ENCODE assay signal across 1 cellular context in genomic region chr7:150378853-150379589, GRCh38.
TF ChIP-seq lines count a peak whose summit lies in the region.

ZNF775 (plus strand) TSS chr7:150379330; CDS start chr7:150388471, 9,141 bp downstream.

TF ChIP-seq in HepG2, 621 proteins besides CTCF, POLR2A, EP300 and RAD21 (continued from another document and continues in another):
- TF ChIP-seq ZBTB2 (CRISPR knock-in tag; IDR thresholded peaks at IDR 0.05; ENCODE audit: low read depth) (peak; percentile 68; the same call in 1 of the 2 replicates), ZFX (CRISPR knock-in tag; IDR thresholded peaks at IDR 0.05; ENCODE audit: low read depth) (peak; percentile 71), ZNF724P (CRISPR knock-in tag; IDR thresholded peaks at IDR 0.05; ENCODE audit: borderline replicate concordance) (peak; percentile 25; the same call in 1 of the 2 replicates), RAD51 (IDR thresholded peaks at IDR 0.05; ENCODE audit: borderline replicate concordance) (peak; percentile 18; the same call in 1 of the 2 replicates), HNRNPLL (IDR thresholded peaks at IDR 0.05; ENCODE audit: low read depth, low read length, poor library complexity, severe bottlenecking) (peak; percentile 91), ZNF746 (CRISPR knock-in tag; IDR thresholded peaks at IDR 0.05) (no peak; the same call in 1 of the 2 replicates), ZNF18 (CRISPR knock-in tag; IDR thresholded peaks at IDR 0.05; ENCODE audit: insufficient replicate concordance) (peak; percentile 84), FOXA1 (IDR thresholded peaks at IDR 0.05) (no peak), FOXA1 (CRISPR knock-in tag; IDR thresholded peaks at IDR 0.05) (0 out of 2 replicates have a peak, but pooled peaks have one; percentile 37), YY1 (IDR thresholded peaks at IDR 0.05; ENCODE audit: insufficient read depth, insufficient replicate concordance, low read depth, low read length) (peak; percentile 71), TCF7 (IDR thresholded peaks at IDR 0.05; ENCODE audit: low read depth) (peak; percentile 78), ZNF205 (CRISPR knock-in tag; IDR thresholded peaks at IDR 0.05) (no peak), CCDC6 (CRISPR knock-in tag; IDR thresholded peaks at IDR 0.05) (peak; percentile 54; the same call in 1 of the 2 replicates), RARA (CRISPR knock-in tag; IDR thresholded peaks at IDR 0.05) (0 out of 2 replicates have a peak, but pooled peaks have one; percentile 7), TSC22D2 (CRISPR knock-in tag; IDR thresholded peaks at IDR 0.05; ENCODE audit: borderline replicate concordance) (peak; percentile 76; the same call in 1 of the 2 replicates), ZBTB14 (CRISPR knock-in tag; IDR thresholded peaks at IDR 0.05) (peak; percentile 88), HMGXB4 (CRISPR knock-in tag; IDR thresholded peaks at IDR 0.05; ENCODE audit: borderline replicate concordance in 1 of 2, low read depth in 1 of 2) (peak in 1 of 2 experiments; percentile 46; a peak in 1 of 4 replicates), THRA (CRISPR knock-in tag; IDR thresholded peaks at IDR 0.05; ENCODE audit: borderline replicate concordance) (peak; percentile 25; the same call in 1 of the 2 replicates), FOXP4 (CRISPR knock-in tag; IDR thresholded peaks at IDR 0.05) (peak; percentile 20; the same call in 1 of the 2 replicates), IRF2 (CRISPR knock-in tag; IDR thresholded peaks at IDR 0.05) (peak; percentile 66; the same call in 1 of the 2 replicates), POLR2AphosphoS5 (IDR thresholded peaks at IDR 0.05; ENCODE audit: low read depth, low read length) (peak; percentile 78), MAX (IDR thresholded peaks at IDR 0.05) (peak; percentile 79), ZNF350 (CRISPR knock-in tag; IDR thresholded peaks at IDR 0.05; ENCODE audit: borderline replicate concordance, low read depth) (no peak), RFXAP (CRISPR knock-in tag; IDR thresholded peaks at IDR 0.05; ENCODE audit: borderline replicate concordance) (peak; percentile 58; the same call in 1 of the 2 replicates), TAF15 (IDR thresholded peaks at IDR 0.05; ENCODE audit: low read depth, low read length, poor library complexity, severe bottlenecking) (no peak), ZNF672 (CRISPR knock-in tag; IDR thresholded peaks at IDR 0.05) (no peak), ETV6 (CRISPR knock-in tag; conservative IDR thresholded peaks at IDR 0.05) (peak; percentile 22), ZFP90 (CRISPR knock-in tag; IDR thresholded peaks at IDR 0.05; ENCODE audit: borderline replicate concordance) (peak; percentile 49; the same call in 1 of the 2 replicates), ZNF142 (CRISPR knock-in tag; IDR thresholded peaks at IDR 0.05) (0 out of 2 replicates have a peak, but pooled peaks have one; percentile 15), ZNF816 (CRISPR knock-in tag; IDR thresholded peaks at IDR 0.05; ENCODE audit: borderline replicate concordance) (no peak), ZNF329 (CRISPR knock-in tag; IDR thresholded peaks at IDR 0.05; ENCODE audit: low read depth) (peak; percentile 43; the same call in 1 of the 2 replicates), CEBPB (IDR thresholded peaks at IDR 0.05; ENCODE audit: borderline replicate concordance, low read depth, low read length) (no peak), HMG20A (CRISPR knock-in tag; IDR thresholded peaks at IDR 0.05; ENCODE audit: borderline replicate concordance) (peak; percentile 14; the same call in 1 of the 2 replicates), PBX2 (CRISPR knock-in tag; IDR thresholded peaks at IDR 0.05) (peak; percentile 77), SMAD9 (CRISPR knock-in tag; IDR thresholded peaks at IDR 0.05) (no peak)
